ENCODE assay signal across 8 cellular contexts in genomic region chr5:109455598-109456096, GRCh38. TPM values are rescaled to one million over a fixed set of nuclear protein-coding genes. Genes with fewer than 3 reads are reported as not detected.
DNase-seq lines count a peak whose midpoint lies in the region; ATAC-seq and TF ChIP-seq lines count a peak whose summit lies in the region.

No MANE protein-coding gene starts in this region.

- DNase-seq in activated T-cell treated with anti-CD3 and anti-CD28 coated beads for 48 hours (ENCODE audit: low read depth), result peak; percentile 2
- DNase-seq in activated T-cell treated with anti-CD3 and anti-CD28 coated beads, Interleukin-2, amount 50 U/mL, for 48 hours, result no peak
- peak; percentile 87 for DNase-seq in NCI-H446 treated with DMSO at 0.1 percent for 48 hours (lab: John Stamatoyannopoulos, UW)
- peak; percentile 97 for DNase-seq in dermis blood vessel endothelial cell
- peak; percentile 86 for DNase-seq in myocyte (ENCODE audit: low read depth)
- DNase-seq in NK-92 treated with Interleukin-12 subunit alpha and Interleukin-12 subunit beta, amount 100 ng/mL, for 24 hours (lab: John Stamatoyannopoulos, UW), result no peak
- DNase-seq in CD14-positive monocyte (ENCODE audit: low spot score), result no peak

- ATAC-seq in HG02623 (IDR thresholded peaks at IDR 0.05; ENCODE audit: unreplicated experiment), result peak; percentile 100

- TF ChIP-seq CTCF in CD14-positive monocyte (IDR thresholded peaks at IDR 0.05), result no peak

- intact Hi-C loops in CD14-positive monocyte (cut with micrococcal nuclease), result loop anchor here in 1 of 2 donors (10.0 kb wide), 1 partner anchor 721 kb away; no protein-coding TSS in a partner anchor

- peaks cover 4 to 12% (median 10%) of the 10 kb centered on the region in 7 donors for H3K9me3 Mint-ChIP-seq in CD14-positive monocyte

- H3K27me3 Mint-ChIP-seq in CD14-positive monocyte (ENCODE audit: low read depth in 3 of 3), result peaks cover 0 to 3% (median 2%) of the 10 kb centered on the region in 3 donors

- H3K4me1 Mint-ChIP-seq in CD14-positive monocyte, result peaks cover 3% of the 10 kb centered on the region

- H3K4me3 Mint-ChIP-seq in CD14-positive monocyte, result no peak overlapping the region

- H3K36me3 Mint-ChIP-seq in CD14-positive monocyte, result no peaks in the 10 kb centered on the region

- H3K27ac Mint-ChIP-seq in CD14-positive monocyte, result no peak overlapping the region

RNA-seq across cellular contexts. Expression of gene PJA2, which starts 45.9 kb away (rescaled TPM):
- 79.0 and 95.2 TPM in 2 replicates for total RNA-seq in dermis blood vessel endothelial cell
- 121 and 174 TPM in 2 replicates for total RNA-seq in myocyte
- polyA plus RNA-seq in myocyte (2012), result 43.0 TPM
- 10 to 100 TPM; 49.7 to 74.1 TPM for polyA plus RNA-seq in CD14-positive monocyte

Comparison
In these comparisons a context has a peak if more than half of its experiments do, and no peak if none do; other contexts are left out.
1. DNase-seq: peak in activated T-cell treated with anti-CD3 and anti-CD28 coated beads for 48 hours (single experiment), NCI-H446 treated with DMSO at 0.1 percent for 48 hours (single experiment), dermis blood vessel endothelial cell (single experiment) and myocyte (single experiment); none in activated T-cell treated with anti-CD3 and anti-CD28 coated beads, Interleukin-2, amount 50 U/mL, for 48 hours (0 of 2), NK-92 treated with Interleukin-12 subunit alpha and Interleukin-12 subunit beta, amount 100 ng/mL, for 24 hours (single experiment) and CD14-positive monocyte (single experiment).